In genomic region chr22:17436382-17436951, GRCh38 we compare ENCODE assay signal across 1 cellular context.
TF ChIP-seq lines count a peak whose summit lies in the region.

No MANE protein-coding gene starts in this region.

TF ChIP-seq in H1, 55 proteins besides CTCF, POLR2A, EP300 and RAD21:
- TF ChIP-seq RFX5 (IDR thresholded peaks at IDR 0.05; ENCODE audit: borderline replicate concordance, low read depth, low read length): no peak
- TF ChIP-seq KDM4A (IDR thresholded peaks at IDR 0.05; ENCODE audit: low read depth, low read length, severe bottlenecking): no peak
- TF ChIP-seq CTBP2 (IDR thresholded peaks at IDR 0.05; ENCODE audit: borderline replicate concordance, insufficient read depth, insufficient read length, low read length): no peak
- TF ChIP-seq TCF12 (IDR thresholded peaks at IDR 0.05; ENCODE audit: low read depth, low read length): no peak
- TF ChIP-seq SIN3A (conservative IDR thresholded peaks at IDR 0.05 in 1 of 2, IDR thresholded peaks at IDR 0.05 in 1 of 2; ENCODE audit: low read depth in 1 of 2, low read length in 2 of 2): no peak
- TF ChIP-seq TBP (IDR thresholded peaks at IDR 0.05; ENCODE audit: low read depth, low read length): no peak
- TF ChIP-seq HDAC6 (IDR thresholded peaks at IDR 0.05; ENCODE audit: low read depth, low read length): no peak
